1 cellular context compared by ENCODE assay signal in genomic region chr20:24419786-24420185, GRCh38.
TF ChIP-seq lines count a peak whose summit lies in the region.

No MANE protein-coding gene starts in this region.

TF ChIP-seq in H1, 55 proteins besides CTCF, POLR2A, EP300 and RAD21 (continued from another document):
- TF ChIP-seq KDM1A (IDR thresholded peaks at IDR 0.05; ENCODE audit: borderline replicate concordance, low read length) (no peak), SIRT6 (IDR thresholded peaks at IDR 0.05; ENCODE audit: low read length) (no peak), RBBP5 (IDR thresholded peaks at IDR 0.05; ENCODE audit: borderline replicate concordance, low read depth, low read length) (no peak), TAF1 (IDR thresholded peaks at IDR 0.05; ENCODE audit: low read depth, low read length) (no peak), POU5F1 (IDR thresholded peaks at IDR 0.05; ENCODE audit: low read depth, low read length) (no peak), BCL11A (IDR thresholded peaks at IDR 0.05; ENCODE audit: low read depth in 2 of 2, low read length in 2 of 2) (no peak)
TF ChIP-seq in H1: peak in this region for 0.
